Comparison of ENCODE assay signal across 16 cellular contexts in the genomic region with DNA sequence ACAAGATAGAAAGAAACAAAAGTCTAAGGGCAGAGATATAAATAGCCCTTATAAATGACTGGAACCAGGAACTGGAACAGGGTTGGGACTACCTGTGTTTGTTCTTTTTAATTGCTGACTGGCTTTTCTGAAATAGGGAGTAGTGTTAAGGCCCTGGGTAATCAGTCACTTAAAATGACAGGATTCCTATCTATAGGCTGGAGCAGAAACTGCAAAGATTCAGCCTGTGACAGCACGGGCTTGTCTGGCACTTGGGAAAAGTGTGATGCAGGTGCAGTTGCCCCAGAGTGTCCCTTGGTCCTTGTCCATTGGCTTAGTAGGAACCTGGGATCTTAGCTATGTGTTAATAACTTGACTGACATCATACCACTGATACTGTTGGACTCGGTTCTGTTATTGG. TPM values are rescaled to one million over a fixed set of nuclear protein-coding genes. Genes with fewer than 3 reads are reported as not detected.
DNase-seq lines count a peak whose midpoint lies in the region; ATAC-seq and TF ChIP-seq lines count a peak whose summit lies in the region.
"Had no signal": no experiment of that assay in that cellular context is flagged by ENCODE, and none has a peak within 500 bp of the region (broad histone marks: within the 10 kb centered on the region; RNA-seq: fewer than 3 reads in every experiment).

No MANE protein-coding gene starts in this region.

- H3K4me3 ChIP-seq in HL-60 (replicated peaks; ENCODE audit: insufficient read depth, low read length) (no peak overlapping the region), Peyer's patch (no peak overlapping the region), stomach (no peak overlapping the region)

- intact Hi-C loops in left colon (cut with DNase I, micrococcal nuclease): no loop called here
- intact Hi-C loops in stomach (cut with DNase I; ENCODE audit: low total_unique reads): no loop called here

- TF ChIP-seq POLR2A in Peyer's patch (IDR thresholded peaks at IDR 0.05) (peak in 1 of 2 donors; percentile 32), stomach (IDR thresholded peaks at IDR 0.05) (no peak)

- H3K27ac ChIP-seq in HL-60 (replicated peaks): peak overlapping the region; percentile 90
- H3K27ac ChIP-seq in Peyer's patch: peak overlapping the region in 2 of 4 donors; percentile 59 to 64
- H3K27ac ChIP-seq in stomach: peak overlapping the region in 3 of 5 donors; percentile 37 to 48 (median 43)

- WGBS in stomach, 5 donors: 34 to 53% (median 43%) methylated on average over 2 of the region's 2 CpGs

- H3K4me1 ChIP-seq in Peyer's patch (peaks cover 0 to 10% (median 2%) of the 10 kb centered on the region in 4 donors), stomach (no peaks in the 10 kb centered on the region)

- H3K36me3 ChIP-seq in Peyer's patch (no peaks in the 10 kb centered on the region), stomach (no peaks in the 10 kb centered on the region)

- no peak for TF ChIP-seq EP300 in stomach (IDR thresholded peaks at IDR 0.05)

- TF ChIP-seq CTCF in HL-60 (IDR thresholded peaks at IDR 0.05; ENCODE audit: insufficient read depth, low read length) (no peak), Peyer's patch (IDR thresholded peaks at IDR 0.05) (no peak), stomach (IDR thresholded peaks at IDR 0.05) (no peak)

- DNase-seq in HL-60 (ENCODE audit: low read depth in 1 of 2, low spot score in 1 of 2) (no peak), Peyer's patch (peak in 2 of 3 donors; percentile 64 to 65), left colon (peak in 1 of 2 donors; percentile 37), stomach (no peak), cerebellar cortex (ENCODE audit: low spot score) (no peak), UCSD-AML1 (lab: John Stamatoyannopoulos, UW; ENCODE audit: unreplicated experiment) (no peak)
- DNase-seq: CD8-positive, alpha-beta memory T cell; DMS79 treated with DMSO at 0.1 percent for 48 hours; H9; KBM-7; NCI-H1436 treated with DMSO at 0.1 percent for 48 hours; NCI-H2081; NCI-H2227 treated with DMSO at 0.1 percent for 48 hours; NCI-H524; SHP77 had no signal

- H3K27me3 ChIP-seq in HL-60 (ENCODE audit: insufficient read depth, poor library complexity, severe bottlenecking) (no peaks in the 10 kb centered on the region), Peyer's patch (no peaks in the 10 kb centered on the region), stomach (no peaks in the 10 kb centered on the region)

- H3K9me3 ChIP-seq in Peyer's patch (no peaks in the 10 kb centered on the region), stomach (no peaks in the 10 kb centered on the region)

- ATAC-seq in left colon: peak; percentile 80
- no peak for ATAC-seq in HG02884 (IDR thresholded peaks at IDR 0.05; ENCODE audit: unreplicated experiment)

RNA-seq across cellular contexts. Expression of a gene that starts 14.7 kb away (rescaled TPM):
- 100 to 1,000 TPM in 2 of 4 donors, 10 to 100 TPM in 2; 36.3 to 148 (median 107) TPM for total RNA-seq in Peyer's patch
- 1,000 to 10,000 TPM in 1 of 2 donors, 100 to 1,000 TPM in 1; 955 to 1,006 TPM for total RNA-seq in left colon
- 100 to 1,000 TPM in 1 of 5 donors, 10 to 100 TPM in 4; 10.5 to 265 (median 24.9) TPM for total RNA-seq in stomach
- 100 to 1,000 TPM in 1 of 3 donors, 10 to 100 TPM in 2; 46.9 to 372 (median 47.6) TPM for polyA plus RNA-seq in stomach

Comparison
In these comparisons a context has a peak if more than half of its experiments do, and no peak if none do; other contexts are left out.
1. DNase-seq: peak in Peyer's patch (2 of 3); none in HL-60 (0 of 2), stomach (single experiment), cerebellar cortex (single experiment) and UCSD-AML1 (single experiment).